In the genomic region with DNA sequence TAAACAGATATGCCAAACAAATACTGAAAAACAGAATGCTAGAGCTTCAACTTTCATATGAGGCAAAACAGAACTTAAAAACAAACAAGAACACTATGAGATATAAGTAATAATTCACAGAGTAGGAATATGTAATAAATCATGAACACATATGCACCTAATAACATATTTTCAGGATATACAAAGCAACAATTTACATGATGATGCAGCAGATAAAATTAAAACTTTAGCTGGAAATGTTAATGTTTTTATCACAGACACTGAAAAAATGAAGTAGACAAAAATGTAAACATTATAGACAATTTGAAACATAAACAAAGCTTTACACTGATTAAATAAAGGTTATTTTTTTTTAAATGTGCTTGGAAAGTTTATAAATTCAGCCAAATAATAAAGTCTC, we compare ENCODE assay signal across 17 cellular contexts.
A peak's percentile ranks its signal among the peaks of the same experiment; 100 is the strongest.
DNase-seq lines count a peak whose midpoint lies in the region; ATAC-seq, FAIRE-seq and TF ChIP-seq lines count a peak whose summit lies in the region.
"Had no signal": no experiment of that assay in that cellular context is flagged by ENCODE, and none has a peak within 500 bp of the region (broad histone marks: within the 10 kb centered on the region; RNA-seq: fewer than 3 reads in every experiment).

No MANE protein-coding gene starts in this region.

- intact Hi-C loops in spleen (cut with DNase I; ENCODE audit: low total_unique reads) = no loop called here

- H3K9me3 Mint-ChIP-seq in WTC11 = no peaks in the 10 kb centered on the region

- no peak for TF ChIP-seq POLR2A in spleen (IDR thresholded peaks at IDR 0.05)

- H3K4me3 ChIP-seq in LNCaP clone FGC (ENCODE audit: low read depth, low read length) (peak overlapping the region; percentile 46; the same call in 1 of the 2 replicates), spleen (no peak overlapping the region)
- H3K4me3 ChIP-seq: A549, GM12878 had no signal

- POLR2A ChIA-PET in WTC11 (lab: Charles Lee) = no interaction called here

- H3K27ac ChIP-seq in spleen = no peak overlapping the region
- H3K27ac ChIP-seq: A549, HL-60 had no signal

- H3K27ac Mint-ChIP-seq in WTC11 = no peak overlapping the region
- H3K27ac Mint-ChIP-seq: CD4-positive, alpha-beta memory T cell had no signal

- DNase-seq in DMS53 treated with DMSO at 0.1 percent for 48 hours (lab: John Stamatoyannopoulos, UW; ENCODE audit: unreplicated experiment) (peak; percentile 22), LNCaP clone FGC (ENCODE audit: low read depth) (no peak), WTC11 (ENCODE audit: low spot score) (no peak), cerebellum (ENCODE audit: low spot score) (no peak), EL (no peak), spleen (no peak)
- DNase-seq in effector CD8-positive, alpha-beta T cell (lab: John Stamatoyannopoulos, UW) = no peak
- DNase-seq: BE2C; CD4-positive, alpha-beta memory T cell; DMS153; HCEC 1CT had no signal

- peaks cover 17% of the 10 kb centered on the region for H3K4me1 Mint-ChIP-seq in WTC11
- H3K4me1 Mint-ChIP-seq: CD4-positive, alpha-beta memory T cell had no signal

- peaks cover 0 to 5% (median 0%) of the 10 kb centered on the region in 8 donors for H3K9me3 ChIP-seq in spleen
- H3K9me3 ChIP-seq: A549, BE2C had no signal

- CTCF ChIA-PET in WTC11 (lab: Charles Lee) = no interaction called here

- H3K36me3 ChIP-seq in spleen = no peaks in the 10 kb centered on the region
- H3K36me3 ChIP-seq: BE2C had no signal

- peak overlapping the region; percentile 53 for H3K4me3 Mint-ChIP-seq in WTC11
- H3K4me3 Mint-ChIP-seq: CD4-positive, alpha-beta memory T cell had no signal

- no peaks in the 10 kb centered on the region for H3K27me3 Mint-ChIP-seq in WTC11 (ENCODE audit: low read depth)

- ATAC-seq in WTC11 = no peak
- ATAC-seq: A549, GM12878 had no signal

- no peaks in the 10 kb centered on the region for H3K27me3 ChIP-seq in spleen (replicated peaks in 1 of 7)
- H3K27me3 ChIP-seq: BE2C had no signal

- no peaks in the 10 kb centered on the region for H3K36me3 Mint-ChIP-seq in WTC11
- H3K36me3 Mint-ChIP-seq: CD4-positive, alpha-beta memory T cell had no signal

- peak; percentile 81 for FAIRE-seq in islet of Langerhans (lab: Jason Lieb, UNC)
- FAIRE-seq: A549, D721Med, GM12878, GM18507 had no signal

- H3K4me1 ChIP-seq in spleen = no peaks in the 10 kb centered on the region
- H3K4me1 ChIP-seq: A549, BE2C had no signal

- no peak for TF ChIP-seq CTCF in LNCaP clone FGC (IDR thresholded peaks at IDR 0.05; ENCODE audit: control insufficient read depth, extremely low read depth, insufficient read depth)
- TF ChIP-seq CTCF in WTC11 (IDR thresholded peaks at IDR 0.05) = no peak
- no peak for TF ChIP-seq CTCF in spleen (IDR thresholded peaks at IDR 0.05 in 8 of 11, conservative IDR thresholded peaks at IDR 0.05 in 3 of 11)

TF ChIP-seq in WTC11, 78 proteins besides CTCF, POLR2A, EP300 and RAD21:
- TF ChIP-seq, protein P1, sequence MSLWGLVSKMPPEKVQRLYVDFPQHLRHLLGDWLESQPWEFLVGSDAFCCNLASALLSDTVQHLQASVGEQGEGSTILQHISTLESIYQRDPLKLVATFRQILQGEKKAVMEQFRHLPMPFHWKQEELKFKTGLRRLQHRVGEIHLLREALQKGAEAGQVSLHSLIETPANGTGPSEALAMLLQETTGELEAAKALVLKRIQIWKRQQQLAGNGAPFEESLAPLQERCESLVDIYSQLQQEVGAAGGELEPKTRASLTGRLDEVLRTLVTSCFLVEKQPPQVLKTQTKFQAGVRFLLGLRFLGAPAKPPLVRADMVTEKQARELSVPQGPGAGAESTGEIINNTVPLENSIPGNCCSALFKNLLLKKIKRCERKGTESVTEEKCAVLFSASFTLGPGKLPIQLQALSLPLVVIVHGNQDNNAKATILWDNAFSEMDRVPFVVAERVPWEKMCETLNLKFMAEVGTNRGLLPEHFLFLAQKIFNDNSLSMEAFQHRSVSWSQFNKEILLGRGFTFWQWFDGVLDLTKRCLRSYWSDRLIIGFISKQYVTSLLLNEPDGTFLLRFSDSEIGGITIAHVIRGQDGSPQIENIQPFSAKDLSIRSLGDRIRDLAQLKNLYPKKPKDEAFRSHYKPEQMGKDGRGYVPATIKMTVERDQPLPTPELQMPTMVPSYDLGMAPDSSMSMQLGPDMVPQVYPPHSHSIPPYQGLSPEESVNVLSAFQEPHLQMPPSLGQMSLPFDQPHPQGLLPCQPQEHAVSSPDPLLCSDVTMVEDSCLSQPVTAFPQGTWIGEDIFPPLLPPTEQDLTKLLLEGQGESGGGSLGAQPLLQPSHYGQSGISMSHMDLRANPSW (CRISPR knock-in tag; conservative IDR thresholded peaks at IDR 0.05; ENCODE audit: low read depth) = no peak
- TF ChIP-seq ESRRA (CRISPR knock-in tag; IDR thresholded peaks at IDR 0.05; ENCODE audit: borderline replicate concordance) = no peak
- no peak for TF ChIP-seq SMAD3 (CRISPR knock-in tag; IDR thresholded peaks at IDR 0.05; ENCODE audit: borderline replicate concordance)
- TF ChIP-seq ELF4 (CRISPR knock-in tag; IDR thresholded peaks at IDR 0.05; ENCODE audit: low read depth) = no peak
- no peak for TF ChIP-seq CBFB (CRISPR knock-in tag; IDR thresholded peaks at IDR 0.05; ENCODE audit: low read depth)
- TF ChIP-seq GRHL2 (CRISPR knock-in tag; IDR thresholded peaks at IDR 0.05; ENCODE audit: insufficient replicate concordance, severe bottlenecking) = no peak
- no peak for TF ChIP-seq ZNF263 (CRISPR knock-in tag; IDR thresholded peaks at IDR 0.05; ENCODE audit: low read depth)
- TF ChIP-seq, protein P2, sequence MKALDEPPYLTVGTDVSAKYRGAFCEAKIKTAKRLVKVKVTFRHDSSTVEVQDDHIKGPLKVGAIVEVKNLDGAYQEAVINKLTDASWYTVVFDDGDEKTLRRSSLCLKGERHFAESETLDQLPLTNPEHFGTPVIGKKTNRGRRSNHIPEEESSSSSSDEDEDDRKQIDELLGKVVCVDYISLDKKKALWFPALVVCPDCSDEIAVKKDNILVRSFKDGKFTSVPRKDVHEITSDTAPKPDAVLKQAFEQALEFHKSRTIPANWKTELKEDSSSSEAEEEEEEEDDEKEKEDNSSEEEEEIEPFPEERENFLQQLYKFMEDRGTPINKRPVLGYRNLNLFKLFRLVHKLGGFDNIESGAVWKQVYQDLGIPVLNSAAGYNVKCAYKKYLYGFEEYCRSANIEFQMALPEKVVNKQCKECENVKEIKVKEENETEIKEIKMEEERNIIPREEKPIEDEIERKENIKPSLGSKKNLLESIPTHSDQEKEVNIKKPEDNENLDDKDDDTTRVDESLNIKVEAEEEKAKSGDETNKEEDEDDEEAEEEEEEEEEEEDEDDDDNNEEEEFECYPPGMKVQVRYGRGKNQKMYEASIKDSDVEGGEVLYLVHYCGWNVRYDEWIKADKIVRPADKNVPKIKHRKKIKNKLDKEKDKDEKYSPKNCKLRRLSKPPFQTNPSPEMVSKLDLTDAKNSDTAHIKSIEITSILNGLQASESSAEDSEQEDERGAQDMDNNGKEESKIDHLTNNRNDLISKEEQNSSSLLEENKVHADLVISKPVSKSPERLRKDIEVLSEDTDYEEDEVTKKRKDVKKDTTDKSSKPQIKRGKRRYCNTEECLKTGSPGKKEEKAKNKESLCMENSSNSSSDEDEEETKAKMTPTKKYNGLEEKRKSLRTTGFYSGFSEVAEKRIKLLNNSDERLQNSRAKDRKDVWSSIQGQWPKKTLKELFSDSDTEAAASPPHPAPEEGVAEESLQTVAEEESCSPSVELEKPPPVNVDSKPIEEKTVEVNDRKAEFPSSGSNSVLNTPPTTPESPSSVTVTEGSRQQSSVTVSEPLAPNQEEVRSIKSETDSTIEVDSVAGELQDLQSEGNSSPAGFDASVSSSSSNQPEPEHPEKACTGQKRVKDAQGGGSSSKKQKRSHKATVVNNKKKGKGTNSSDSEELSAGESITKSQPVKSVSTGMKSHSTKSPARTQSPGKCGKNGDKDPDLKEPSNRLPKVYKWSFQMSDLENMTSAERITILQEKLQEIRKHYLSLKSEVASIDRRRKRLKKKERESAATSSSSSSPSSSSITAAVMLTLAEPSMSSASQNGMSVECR (CRISPR knock-in tag; IDR thresholded peaks at IDR 0.05; ENCODE audit: borderline replicate concordance) = no peak
